ENCODE assay signal across 12 cellular contexts in genomic region chr20:62523473-62524203, GRCh38. TPM values are rescaled to one million over a fixed set of nuclear protein-coding genes. Genes with fewer than 3 reads are reported as not detected.
DNase-seq lines count a peak whose midpoint lies in the region; ATAC-seq and TF ChIP-seq lines count a peak whose summit lies in the region.
"Had no signal": no experiment of that assay in that cellular context is flagged by ENCODE, and none has a peak within 500 bp of the region (broad histone marks: within the 10 kb centered on the region; RNA-seq: fewer than 3 reads in every experiment).

No MANE protein-coding gene starts in this region.

- peak overlapping the region; percentile 39 for H2AFZ ChIP-seq in PC-3 (ENCODE audit: low read length)
- H2AFZ ChIP-seq in neuronal stem cell (ENCODE audit: low read length): no peak overlapping the region

- no peak overlapping the region for H4K91ac ChIP-seq in neuronal stem cell (ENCODE audit: low read depth, low read length, poor library complexity)

- H3K14ac ChIP-seq in neuronal stem cell (ENCODE audit: low read length): peak overlapping the region; percentile 63

- peak overlapping the region; percentile 48 for H2BK5ac ChIP-seq in neuronal stem cell (ENCODE audit: low read length)

- H3K9ac ChIP-seq in PC-3 (ENCODE audit: low read length) (no peak overlapping the region), neuronal stem cell (ENCODE audit: low read depth, low read length, poor library complexity) (no peak overlapping the region)

- intact Hi-C loops in PC-3 (cut with micrococcal nuclease): no loop called here
- intact Hi-C loops in lower leg skin (cut with DNase I; ENCODE audit: low total_unique reads): no loop called here

- no peaks in the 10 kb centered on the region for H3K79me2 ChIP-seq in PC-3 (ENCODE audit: low read length)

- no peak overlapping the region for H3K27ac ChIP-seq in CD4-positive, CD25-positive, alpha-beta regulatory T cell (ENCODE audit: insufficient read depth, low read length, poor library complexity, severe bottlenecking)
- H3K27ac ChIP-seq in PC-3 (ENCODE audit: low read length): no peak overlapping the region
- H3K27ac ChIP-seq in neuronal stem cell (replicated peaks; ENCODE audit: low read length): no peak overlapping the region
- H3K27ac ChIP-seq: upper lobe of left lung had no signal

- peaks cover 0 to 3% (median 0%) of the 10 kb centered on the region in 7 donors for H3K9me3 Mint-ChIP-seq in CD4-positive, CD25-positive, alpha-beta regulatory T cell
- no peaks in the 10 kb centered on the region for H3K9me3 Mint-ChIP-seq in activated T-cell treated with anti-CD3 and anti-CD28 coated beads, Interleukin-2, amount 50 U/mL, for 72 hours
- H3K9me3 Mint-ChIP-seq: CD4-positive, alpha-beta memory T cell had no signal

- no peak overlapping the region for H3K23ac ChIP-seq in neuronal stem cell (ENCODE audit: low read depth, low read length, poor library complexity)

- no peaks in the 10 kb centered on the region for H3K9me3 ChIP-seq in CD4-positive, CD25-positive, alpha-beta regulatory T cell (ENCODE audit: control insufficient read depth in 2 of 2, low read length in 2 of 2)
- no peaks in the 10 kb centered on the region for H3K9me3 ChIP-seq in PC-3 (ENCODE audit: low read length)
- H3K9me3 ChIP-seq in neuronal stem cell (replicated peaks in 1 of 2; ENCODE audit: control insufficient read depth in 2 of 2, insufficient read depth in 1 of 2, low read depth in 1 of 2, low read length in 2 of 2): peaks cover 0 to 2% of the 10 kb centered on the region in 2 donors
- H3K9me3 ChIP-seq: upper lobe of left lung had no signal

- TF ChIP-seq CTCF in PC-3 (conservative IDR thresholded peaks at IDR 0.05; ENCODE audit: low read depth, low read length) (no peak), lower leg skin (IDR thresholded peaks at IDR 0.05) (no peak)

- no peaks in the 10 kb centered on the region for H3K9me2 ChIP-seq in PC-3 (replicated peaks; ENCODE audit: low read length)

- peak overlapping the region; percentile 10 for H2BK120ac ChIP-seq in neuronal stem cell (ENCODE audit: low read depth, low read length)

- H4K20me1 ChIP-seq in PC-3 (ENCODE audit: low read length): no peaks in the 10 kb centered on the region

- CTCF ChIA-PET in PC-3 (lab: Charles Lee): no interaction called here

- no CpG with 5 or more reads among the region's 26 CpGs for WGBS in neuronal stem cell (ENCODE audit: extremely low coverage in 2 of 2, insufficient read length in 2 of 2, insufficient replicate concordance in 1 of 2), 2 donors
- WGBS in lower leg skin, 2 donors: 36 to 47% methylated on average over 19 to 26 of the region's 26 CpGs

- H3F3A ChIP-seq in PC-3 (ENCODE audit: low read length, unreplicated experiment): no peaks in the 10 kb centered on the region

- H2AK5ac ChIP-seq in neuronal stem cell (ENCODE audit: low read depth, low read length): peak overlapping the region; percentile 89

- peak overlapping the region; percentile 61 for H3K18ac ChIP-seq in neuronal stem cell (ENCODE audit: low read length)

- peaks cover 20% of the 10 kb centered on the region for H3K27me3 Mint-ChIP-seq in CD4-positive, CD25-positive, alpha-beta regulatory T cell
- peaks cover 16% of the 10 kb centered on the region for H3K27me3 Mint-ChIP-seq in activated T-cell treated with anti-CD3 and anti-CD28 coated beads, Interleukin-2, amount 50 U/mL, for 72 hours (ENCODE audit: low read depth)

- no peak overlapping the region for H4K8ac ChIP-seq in neuronal stem cell (ENCODE audit: low read depth, low read length)

- peak overlapping the region in 1 of 4 donors; percentile 46 for H3K4me3 Mint-ChIP-seq in CD4-positive, CD25-positive, alpha-beta regulatory T cell
- H3K4me3 Mint-ChIP-seq in activated T-cell treated with anti-CD3 and anti-CD28 coated beads, Interleukin-2, amount 50 U/mL, for 72 hours: peak overlapping the region; percentile 66 to 77
- H3K4me3 Mint-ChIP-seq: CD4-positive, alpha-beta memory T cell had no signal

- H3K4me1 ChIP-seq in CD4-positive, CD25-positive, alpha-beta regulatory T cell (ENCODE audit: control insufficient read depth, insufficient read depth, low read length, poor library complexity, severe bottlenecking): peaks cover 4% of the 10 kb centered on the region
- H3K4me1 ChIP-seq in PC-3 (ENCODE audit: insufficient read depth, low read length) (peaks cover 9% of the 10 kb centered on the region), neuronal stem cell (ENCODE audit: control insufficient read depth in 2 of 2, insufficient read depth in 1 of 2, low read depth in 1 of 2, low read length in 2 of 2) (peaks cover 6 to 8% of the 10 kb centered on the region in 2 donors)
- H3K4me1 ChIP-seq: upper lobe of left lung had no signal

- TF ChIP-seq POLR2A in lower leg skin (IDR thresholded peaks at IDR 0.05): no peak

- no peaks in the 10 kb centered on the region for H3K27me3 ChIP-seq in CD4-positive, CD25-positive, alpha-beta regulatory T cell (ENCODE audit: control insufficient read depth, insufficient read depth, low read length)
- H3K27me3 ChIP-seq in PC-3 (ENCODE audit: low read length) (no peaks in the 10 kb centered on the region; the same call in 1 of the 2 replicates), neuronal stem cell (ENCODE audit: control insufficient read depth in 3 of 3, insufficient read depth in 3 of 3, low read depth in 1 of 3, low read length in 3 of 3) (peaks cover 0 to 37% (median 0%) of the 10 kb centered on the region in 3 experiments)

- H3K79me1 ChIP-seq in neuronal stem cell (ENCODE audit: low read depth, low read length): no peaks in the 10 kb centered on the region

- peak overlapping the region; percentile 69 for H2BK15ac ChIP-seq in neuronal stem cell (ENCODE audit: low read length)

- H3K36me3 Mint-ChIP-seq in CD4-positive, CD25-positive, alpha-beta regulatory T cell: no peaks in the 10 kb centered on the region
- no peaks in the 10 kb centered on the region for H3K36me3 Mint-ChIP-seq in activated T-cell treated with anti-CD3 and anti-CD28 coated beads, Interleukin-2, amount 50 U/mL, for 72 hours (ENCODE audit: insufficient read depth in 2 of 2)
- H3K36me3 Mint-ChIP-seq: CD4-positive, alpha-beta memory T cell had no signal

- BruUV-seq in PC-3 (replicated peaks; lab: Mats Ljungman, UMichigan): no TSS peak

- H3K27ac Mint-ChIP-seq in CD4-positive, CD25-positive, alpha-beta regulatory T cell: peak overlapping the region in 1 of 3 donors; percentile 69
- H3K27ac Mint-ChIP-seq in activated T-cell treated with anti-CD3 and anti-CD28 coated beads, Interleukin-2, amount 50 U/mL, for 72 hours: peak overlapping the region; percentile 68
- H3K27ac Mint-ChIP-seq: CD4-positive, alpha-beta memory T cell had no signal

- H3K4me3 ChIP-seq in CD4-positive, CD25-positive, alpha-beta regulatory T cell (ENCODE audit: low read depth, low read length): no peak overlapping the region
- H3K4me3 ChIP-seq in PC-3 (ENCODE audit: low read length) (peak overlapping the region; percentile 18; the same call in 1 of the 2 replicates), neuronal stem cell (ENCODE audit: low read length in 2 of 2) (no peak overlapping the region), lower leg skin (ENCODE audit: low read depth, poor library complexity, severe bottlenecking) (no peak overlapping the region)
- H3K4me3 ChIP-seq: upper lobe of left lung had no signal

- H3K36me3 ChIP-seq in CD4-positive, CD25-positive, alpha-beta regulatory T cell (ENCODE audit: control insufficient read depth, insufficient read depth, low read length): no peaks in the 10 kb centered on the region
- H3K36me3 ChIP-seq in PC-3 (ENCODE audit: low read depth, low read length): no peaks in the 10 kb centered on the region
- no peaks in the 10 kb centered on the region for H3K36me3 ChIP-seq in neuronal stem cell (replicated peaks in 1 of 2; ENCODE audit: control insufficient read depth in 2 of 2, insufficient read depth in 2 of 2, low read length in 2 of 2)
- H3K36me3 ChIP-seq: upper lobe of left lung had no signal

- no peak overlapping the region for H3K4ac ChIP-seq in neuronal stem cell (ENCODE audit: low read length)

- ATAC-seq in CD4-positive, CD25-positive, alpha-beta regulatory T cell (ENCODE audit: low read depth in 2 of 2): peak; percentile 88 to 91
- ATAC-seq in PC-3: peak; percentile 95
- ATAC-seq in activated T-cell treated with anti-CD3 and anti-CD28 coated beads, Interleukin-2, amount 50 U/mL, for 72 hours (replicated peaks in 1 of 2): peak; percentile 99 to 100
- ATAC-seq in HG03097 (IDR thresholded peaks at IDR 0.05; ENCODE audit: low FRiP score, unreplicated experiment): no peak
- ATAC-seq in GM18909 (IDR thresholded peaks at IDR 0.05; ENCODE audit: poor library complexity, unreplicated experiment): no peak

- H3K4me1 Mint-ChIP-seq in CD4-positive, CD25-positive, alpha-beta regulatory T cell: peaks cover 0 to 13% (median 3%) of the 10 kb centered on the region in 4 donors
- H3K4me1 Mint-ChIP-seq in activated T-cell treated with anti-CD3 and anti-CD28 coated beads, Interleukin-2, amount 50 U/mL, for 72 hours (ENCODE audit: low read depth): peaks cover 21% of the 10 kb centered on the region

- H3K4me2 ChIP-seq in PC-3 (ENCODE audit: low read length) (peak overlapping the region; percentile 60), neuronal stem cell (ENCODE audit: insufficient read depth, low read length, poor library complexity, severe bottlenecking) (no peak overlapping the region)

- no peak overlapping the region for H2BK12ac ChIP-seq in neuronal stem cell (ENCODE audit: low read length)

- peak in 2 of 3 donors; percentile 27 to 72 for DNase-seq in CD4-positive, CD25-positive, alpha-beta regulatory T cell
- DNase-seq in PC-3 (peak; percentile 67), neuronal stem cell (ENCODE audit: low spot score) (no peak), lower leg skin (ENCODE audit: low spot score in 2 of 2) (no peak), ureter (ENCODE audit: low spot score) (no peak)
- peak; percentile 84 to 91 for DNase-seq in activated T-cell treated with anti-CD3 and anti-CD28 coated beads, Interleukin-2, amount 50 U/mL, for 72 hours
- DNase-seq: NCI-H2171 treated with DMSO at 0.1 percent for 48 hours had no signal

- POLR2A ChIA-PET in PC-3 (lab: Charles Lee; ENCODE audit: unreplicated experiment): no interaction called here

RNA-seq across cellular contexts. Expression of gene GATA5, which starts 47.8 kb away (rescaled TPM):
- total RNA-seq in CD4-positive, CD25-positive, alpha-beta regulatory T cell: not detected
- not detected for polyA plus RNA-seq in CD4-positive, CD25-positive, alpha-beta regulatory T cell
- total RNA-seq in PC-3 (2014; rRNA removed) (0.18 and 0.46 TPM in 2 replicates), lower leg skin (1 to 10 TPM in 3 of 4 donors, not detected in 1; 1.1 to 2.4 (median 1.6) TPM), ureter (4.1 TPM)
- total RNA-seq in activated T-cell treated with anti-CD3 and anti-CD28 coated beads, Interleukin-2, amount 50 U/mL, for 72 hours: not detected
- 0.08 TPM for polyA plus RNA-seq in neuronal stem cell (2013, experiment 1 of 2)
- 0.11 TPM for polyA plus RNA-seq in neuronal stem cell (2013, experiment 2 of 2)
- total RNA-seq: astrocyte; CD4-positive, alpha-beta memory T cell had no signal
- polyA plus RNA-seq: CD4-positive, alpha-beta memory T cell had no signal

Comparison
In these comparisons a context has a peak if more than half of its experiments do, and no peak if none do; other contexts are left out.
1. ATAC-seq: peak in CD4-positive, CD25-positive, alpha-beta regulatory T cell (2 of 2), PC-3 (single experiment) and activated T-cell treated with anti-CD3 and anti-CD28 coated beads, Interleukin-2, amount 50 U/mL, for 72 hours (2 of 2); none in HG03097 (single experiment) and GM18909 (single experiment).
2. DNase-seq: peak in CD4-positive, CD25-positive, alpha-beta regulatory T cell (2 of 3), PC-3 (single experiment) and activated T-cell treated with anti-CD3 and anti-CD28 coated beads, Interleukin-2, amount 50 U/mL, for 72 hours (2 of 2); none in neuronal stem cell (single experiment), lower leg skin (0 of 2) and ureter (single experiment).